ENCODE assay signal across 12 cellular contexts in genomic region chr10:7520496-7521485, GRCh38.
DNase-seq lines count a peak whose midpoint lies in the region; ATAC-seq and TF ChIP-seq lines count a peak whose summit lies in the region.
"Had no signal": no experiment of that assay in that cellular context is flagged by ENCODE, and none has a peak within 500 bp of the region (broad histone marks: within the 10 kb centered on the region; RNA-seq: fewer than 3 reads in every experiment).

No MANE protein-coding gene starts in this region.

- peak; percentile 51 for DNase-seq in GM13976 (ENCODE audit: low spot score)
- peak; percentile 18 for DNase-seq in SW480 (ENCODE audit: low spot score)
- no peak for DNase-seq in aorta
- DNase-seq in NOMO-1 treated with dmso at 0.1 percent for 144 hours (lab: John Stamatoyannopoulos, UW; ENCODE audit: unreplicated experiment): no peak
- DNase-seq in osteocyte (ENCODE audit: extremely low spot score, unreplicated experiment): no peak
- DNase-seq: mesenchymal stem cell, NCI-H1694, stomach had no signal

- H3K27ac Mint-ChIP-seq in osteocyte (ENCODE audit: unreplicated experiment): no peak overlapping the region

- in situ Hi-C loops in GM13976 (cut with MboI; ENCODE audit: low sequenced_read_pairs, unreplicated experiment): no loop called here

- no peak overlapping the region for H3K4me3 ChIP-seq in aorta (ENCODE audit: low read length in 2 of 2)
- H3K4me3 ChIP-seq: SJSA1, stomach had no signal

- no peaks in the 10 kb centered on the region for H3K27me3 Mint-ChIP-seq in osteocyte (ENCODE audit: unreplicated experiment)

- ATAC-seq in GM19438 (IDR thresholded peaks at IDR 0.05; ENCODE audit: low read depth, unreplicated experiment) (peak; percentile 85), HG03064 (IDR thresholded peaks at IDR 0.05; ENCODE audit: low read depth, unreplicated experiment) (peak; percentile 82), aorta (ENCODE audit: low FRiP score) (no peak), HG03025 (IDR thresholded peaks at IDR 0.05; ENCODE audit: low FRiP score, unreplicated experiment) (no peak)

- H3K27me3 ChIP-seq in aorta (ENCODE audit: control insufficient read depth in 1 of 2, insufficient read depth in 2 of 2, low read length in 1 of 2): no peaks in the 10 kb centered on the region

- H3K4me3 Mint-ChIP-seq in osteocyte (ENCODE audit: unreplicated experiment): no peak overlapping the region

- H3K9me3 ChIP-seq in aorta (ENCODE audit: control insufficient read depth, low read length): no peaks in the 10 kb centered on the region
- H3K9me3 ChIP-seq: SJSA1, stomach had no signal

- 31 to 43% methylated on average over 11 of the region's 11 CpGs for WGBS in aorta, 2 donors

- intact Hi-C loops in aorta (cut with DNase I): loop anchor here in 1 of 2 donors (10.0 kb wide), 1 partner anchor 294 kb away; the partner anchor contains the start of gene TAF3

- H3K27ac ChIP-seq in aorta (ENCODE audit: low read depth in 1 of 2, low read length in 2 of 2): no peak overlapping the region
- H3K27ac ChIP-seq: SJSA1, stomach had no signal

- no peaks in the 10 kb centered on the region for H3K36me3 Mint-ChIP-seq in osteocyte (ENCODE audit: unreplicated experiment)

- TF ChIP-seq CTCF in GM13976 (IDR thresholded peaks at IDR 0.05; ENCODE audit: borderline replicate concordance, control extremely low read depth, extremely low read depth, insufficient read depth, missing control alignments) (no peak), osteocyte (IDR thresholded peaks at IDR 0.05) (no peak)

- no peaks in the 10 kb centered on the region for H3K9me3 Mint-ChIP-seq in osteocyte (ENCODE audit: unreplicated experiment)

- H3K4me1 ChIP-seq in aorta (ENCODE audit: control insufficient read depth in 1 of 2, insufficient read depth in 2 of 2, low read length in 2 of 2): no peaks in the 10 kb centered on the region
- H3K4me1 ChIP-seq: SJSA1, stomach had no signal

- no peaks in the 10 kb centered on the region for H3K36me3 ChIP-seq in aorta (ENCODE audit: control insufficient read depth in 1 of 2, insufficient read depth in 2 of 2, low read length in 1 of 2)
- H3K36me3 ChIP-seq: SJSA1, stomach had no signal

- H3K4me1 Mint-ChIP-seq in osteocyte (ENCODE audit: unreplicated experiment): no peaks in the 10 kb centered on the region

Comparison
In these comparisons a context has a peak if more than half of its experiments do, and no peak if none do; other contexts are left out.
1. DNase-seq: peak in GM13976 (single experiment) and SW480 (single experiment); none in aorta (0 of 2), NOMO-1 treated with dmso at 0.1 percent for 144 hours (single experiment) and osteocyte (single experiment).
2. ATAC-seq: peak in GM19438 (single experiment) and HG03064 (single experiment); none in aorta (single experiment) and HG03025 (single experiment).